Comparison of ENCODE assay signal across 8 cellular contexts in genomic region chr5:56951946-56952691, GRCh38. TPM values are rescaled to one million over a fixed set of nuclear protein-coding genes. Genes with fewer than 3 reads are reported as not detected.
A peak's percentile ranks its signal among the peaks of the same experiment; 100 is the strongest.
DNase-seq lines count a peak whose midpoint lies in the region; ATAC-seq and TF ChIP-seq lines count a peak whose summit lies in the region.

Gene MIER3, minus strand, starts transcription at chr5:56952123. Its CDS starts 21 bp downstream, at chr5:56952102.

- no peak within 1 kb of the TSS for H2BK20ac ChIP-seq in IMR-90 (ENCODE audit: low read depth, low read length)

- H3K36me3 ChIP-seq in DND-41 (ENCODE audit: insufficient read depth, low read length), result peaks cover 13% of the 10 kb centered on the region
- peaks cover 2% of the 10 kb centered on the region for H3K36me3 ChIP-seq in IMR-90 (ENCODE audit: control insufficient read depth, insufficient read depth, low read length)
- H3K36me3 ChIP-seq in SJCRH30, result peaks cover 15% of the 10 kb centered on the region; the same call in 1 of the 2 replicates
- no peaks in the 10 kb centered on the region for H3K36me3 ChIP-seq in gastroesophageal sphincter

- H3K79me2 ChIP-seq in DND-41 (ENCODE audit: insufficient read depth, low read length), result peaks cover 33% of the 10 kb centered on the region

- H3K9me1 ChIP-seq in IMR-90 (ENCODE audit: insufficient read depth, low read length), result 0 out of 2 replicates have a peak, but pooled peaks cover 3% of the 10 kb centered on the region

- BruUV-seq in IMR-90 (replicated peaks; lab: Mats Ljungman, UMichigan), result no TSS peak

- no peak within 1 kb of the TSS for H4K5ac ChIP-seq in IMR-90 (ENCODE audit: low read depth, low read length)

- no peak within 1 kb of the TSS for H2BK15ac ChIP-seq in IMR-90 (ENCODE audit: low read depth, low read length)

- CTCF ChIA-PET in IMR-90 (lab: Yijun Ruan, JAX), result no interaction called here

- no peak within 1 kb of the TSS for H2BK120ac ChIP-seq in IMR-90 (ENCODE audit: low read depth, low read length)

- H3K56ac ChIP-seq in IMR-90 (ENCODE audit: extremely low read depth, insufficient read depth, low read length), result no peak within 1 kb of the TSS

- 1% methylated on average over 15 of the region's 89 CpGs; no CpG with 5 or more reads in 1 of the 2 experiments for WGBS in IMR-90 (ENCODE audit: extremely low coverage in 2 of 2, insufficient read length in 1 of 2), 2 experiments
- 0% methylated on average over 3 of the region's 89 CpGs for WGBS in gastroesophageal sphincter (ENCODE audit: low coverage in 1 of 2), 2 donors

- DNase-seq in DND-41 (peak; percentile 79), IMR-90 (peak; percentile 67), SJCRH30 (peak; percentile 80 to 84), activated gamma-delta T cell treated with Interleukin-2 at 50 U/mL for 16 hours (peak; percentile 72), nucleus accumbens (lab: John Stamatoyannopoulos, UW) (peak in 54 of 56 donors; percentile 9 to 83 (median 66)), superior temporal gyrus (ENCODE audit: extremely low spot score) (peak; percentile 77)

- H3K4me2 ChIP-seq in DND-41 (ENCODE audit: insufficient read depth, low read length) (peak within 1 kb of the TSS; percentile 99), IMR-90 (ENCODE audit: low read depth, low read length) (peak within 1 kb of the TSS; percentile 96)

- TF ChIP-seq CTCF in DND-41 (IDR thresholded peaks at IDR 0.05; ENCODE audit: borderline replicate concordance, extremely low read depth, low read length, poor library complexity, severe bottlenecking) (no peak), IMR-90 (conservative IDR thresholded peaks at IDR 0.05; ENCODE audit: low read depth, low read length) (no peak), gastroesophageal sphincter (IDR thresholded peaks at IDR 0.05) (peak in 1 of 4 experiments; percentile 12)

- dilution Hi-C loops in IMR-90 (cut with HindIII; ENCODE audit: low sequenced_read_pairs, unreplicated experiment), result no loop called here

- peak within 1 kb of the TSS; percentile 57 for H3K27ac ChIP-seq in DND-41 (ENCODE audit: low read length)
- peak within 1 kb of the TSS; percentile 70 for H3K27ac ChIP-seq in IMR-90 (ENCODE audit: insufficient read depth, low read length)
- peak within 1 kb of the TSS; percentile 37; the same call in 1 of the 2 replicates for H3K27ac ChIP-seq in SJCRH30
- H3K27ac ChIP-seq in gastroesophageal sphincter, result peak within 1 kb of the TSS; percentile 54 to 96 (median 92)

- H3K9ac ChIP-seq in DND-41 (ENCODE audit: low read depth, low read length) (peak within 1 kb of the TSS; percentile 84), IMR-90 (ENCODE audit: low read depth, low read length) (peak within 1 kb of the TSS; percentile 67)

- peak within 1 kb of the TSS; percentile 82 for H3K23ac ChIP-seq in IMR-90 (ENCODE audit: low read depth, low read length)

- peak within 1 kb of the TSS; percentile 44 for H2AK9ac ChIP-seq in IMR-90 (replicated peaks; ENCODE audit: low read depth, low read length, poor library complexity)

- peaks cover 8 to 16% of the 10 kb centered on the region in 2 experiments for H3K79me1 ChIP-seq in IMR-90 (ENCODE audit: low read depth in 1 of 2, low read length in 2 of 2)

- POLR2A ChIA-PET in IMR-90 (lab: Charles Lee; ENCODE audit: unreplicated experiment), result no interaction called here

- H3K9me3 ChIP-seq in DND-41 (ENCODE audit: insufficient read depth, low read length, severe bottlenecking) (no peaks in the 10 kb centered on the region), IMR-90 (ENCODE audit: control insufficient read depth, insufficient read depth, low read length) (no peaks in the 10 kb centered on the region), SJCRH30 (replicated peaks) (no peaks in the 10 kb centered on the region), gastroesophageal sphincter (no peaks in the 10 kb centered on the region)

- H3K4ac ChIP-seq in IMR-90 (ENCODE audit: low read depth, low read length), result peak within 1 kb of the TSS; percentile 52; the same call in 1 of the 2 replicates

- H2AFZ ChIP-seq in DND-41 (ENCODE audit: low read depth, low read length) (peak within 1 kb of the TSS; percentile 98), IMR-90 (replicated peaks; ENCODE audit: low read length, poor library complexity) (peak within 1 kb of the TSS; percentile 98)

- H2BK5ac ChIP-seq in IMR-90 (ENCODE audit: low read depth, low read length, poor library complexity, severe bottlenecking), result peak within 1 kb of the TSS; percentile 63

- TF ChIP-seq EP300 in gastroesophageal sphincter (IDR thresholded peaks at IDR 0.05), result no peak

- peak within 1 kb of the TSS; percentile 48; the same call in 1 of the 2 replicates for H2AK5ac ChIP-seq in IMR-90 (ENCODE audit: low read depth, low read length)

- H4K8ac ChIP-seq in IMR-90 (ENCODE audit: low read depth in 2 of 2, low read length in 2 of 2), result peak within 1 kb of the TSS in 1 of 2 experiments; percentile 80; a peak in 2 of 4 replicates

- H4K91ac ChIP-seq in IMR-90 (ENCODE audit: insufficient read depth, low read depth, low read length), result peak within 1 kb of the TSS; percentile 3

- intact Hi-C loops in IMR-90 (cut with micrococcal nuclease), result loop anchor here (5.0 kb wide), 2 partner anchors 185 to 1510 kb away; partner anchors contain the start of gene PLK2

- TF ChIP-seq POLR2A in IMR-90 (IDR thresholded peaks at IDR 0.05; ENCODE audit: low read depth, low read length) (peak; percentile 76), gastroesophageal sphincter (IDR thresholded peaks at IDR 0.05) (peak; percentile 14 to 44)

- H3K4me1 ChIP-seq in DND-41 (ENCODE audit: insufficient read depth, low read length) (peaks cover 25% of the 10 kb centered on the region), IMR-90 (ENCODE audit: control insufficient read depth, insufficient read depth, low read length) (peaks cover 2% of the 10 kb centered on the region; the same call in 1 of the 2 replicates), SJCRH30 (no peaks in the 10 kb centered on the region), gastroesophageal sphincter (peaks cover 0 to 36% (median 0%) of the 10 kb centered on the region in 3 donors)

- TF ChIP-seq RAD21 in IMR-90 (IDR thresholded peaks at IDR 0.05; ENCODE audit: low read length), result no peak

- no peak within 1 kb of the TSS; the same call in 1 of the 2 replicates for H3K18ac ChIP-seq in IMR-90 (ENCODE audit: low read depth, low read length)

- in situ Hi-C loops in IMR-90 (cut with MboI; ENCODE audit: low sequenced_read_pairs), result no loop called here

- H3K4me3 ChIP-seq in DND-41 (ENCODE audit: low read depth in 1 of 2, low read length in 2 of 2), result peak within 1 kb of the TSS; percentile 56 to 66
- peak within 1 kb of the TSS; percentile 57 for H3K4me3 ChIP-seq in IMR-90 (ENCODE audit: insufficient read depth, low read depth, low read length)
- H3K4me3 ChIP-seq in SJCRH30, result peak within 1 kb of the TSS; percentile 98
- H3K4me3 ChIP-seq in gastroesophageal sphincter, result peak within 1 kb of the TSS; percentile 70 to 78

- peaks cover 36% of the 10 kb centered on the region for H3K27me3 ChIP-seq in DND-41 (ENCODE audit: insufficient read depth, low read length, poor library complexity)
- H3K27me3 ChIP-seq in IMR-90 (ENCODE audit: control insufficient read depth, insufficient read depth, low read length), result peaks cover 8% of the 10 kb centered on the region; the same call in 1 of the 2 replicates
- no peaks in the 10 kb centered on the region for H3K27me3 ChIP-seq in SJCRH30
- H3K27me3 ChIP-seq in gastroesophageal sphincter, result no peaks in the 10 kb centered on the region

- H4K20me1 ChIP-seq in DND-41 (ENCODE audit: insufficient read depth, low read length) (peaks cover 14% of the 10 kb centered on the region), IMR-90 (ENCODE audit: insufficient read depth, low read length) (0 out of 2 replicates have a peak, but pooled peaks cover 5% of the 10 kb centered on the region)

- peak; percentile 88 for ATAC-seq in DND-41 (ENCODE audit: insufficient read depth, low read depth)
- peak; percentile 94 for ATAC-seq in GM21528 (IDR thresholded peaks at IDR 0.05; ENCODE audit: low FRiP score, unreplicated experiment)
- peak; percentile 97 for ATAC-seq in IMR-90 (ENCODE audit: low read depth)
- ATAC-seq in gastroesophageal sphincter, result peak; percentile 99

- peak within 1 kb of the TSS; percentile 74; the same call in 1 of the 2 replicates for H3K14ac ChIP-seq in IMR-90 (replicated peaks; ENCODE audit: low read depth, low read length)

TF ChIP-seq in IMR-90, 13 proteins besides CTCF, POLR2A, EP300 and RAD21 (continues in another document):
- TF ChIP-seq RFX5 (IDR thresholded peaks at IDR 0.05; ENCODE audit: low read depth, low read length), result no peak
- no peak for TF ChIP-seq FOS (IDR thresholded peaks at IDR 0.05; ENCODE audit: low read depth, low read length)
- TF ChIP-seq CHD1 (IDR thresholded peaks at IDR 0.05; ENCODE audit: low read depth, low read length), result no peak
- no peak for TF ChIP-seq MAZ (IDR thresholded peaks at IDR 0.05; ENCODE audit: borderline replicate concordance, low read depth, low read length)
- TF ChIP-seq RCOR1 (IDR thresholded peaks at IDR 0.05; ENCODE audit: insufficient replicate concordance, low read length), result no peak
- TF ChIP-seq ELK1 (IDR thresholded peaks at IDR 0.05; ENCODE audit: borderline replicate concordance, low read depth, low read length), result no peak
- no peak for TF ChIP-seq BHLHE40 (IDR thresholded peaks at IDR 0.05; ENCODE audit: low read depth, low read length)
- TF ChIP-seq MXI1 (IDR thresholded peaks at IDR 0.05; ENCODE audit: borderline replicate concordance, low read depth, low read length), result no peak
- TF ChIP-seq NFE2L2 (IDR thresholded peaks at IDR 0.05; ENCODE audit: low read depth, low read length), result no peak

RNA-seq across cellular contexts. Expression of gene MIER3, which starts in this region (rescaled TPM):
- total RNA-seq in IMR-90 (2012; rRNA removed) (22.9 and 26.7 TPM in 2 replicates), gastroesophageal sphincter (10 to 100 TPM; 14.4 to 44.5 (median 23.6) TPM)
- polyA plus RNA-seq in IMR-90 (2012; rRNA removed), result 4.8 and 6.4 TPM in 2 replicates
- 0.89 and 1.4 TPM in 2 replicates for polyA plus RNA-seq in IMR-90 (2012; cell fraction: cytosol; rRNA removed)
- polyA plus RNA-seq in IMR-90 (2012; cell fraction: nucleus; rRNA removed; ENCODE audit: low replicate concordance), result 2.9 and 18.2 TPM in 2 replicates
- total RNA-seq in SJCRH30 (2014; rRNA removed; shearing (Covaris generic)), result 28.0 and 31.2 TPM in 2 replicates

Comparison
In these comparisons a context has a peak if more than half of its experiments do, and no peak if none do; other contexts are left out.
1. Peak in every context shown above with its lines: DNase-seq, ATAC-seq, H3K4me3 ChIP-seq and H3K27ac ChIP-seq.
2. H3K27ac ChIP-seq: peak in every context shown above with its lines; median percentile 92 in gastroesophageal sphincter; 70 in IMR-90; 57 in DND-41; 37 in SJCRH30.